8 cellular contexts compared by ENCODE assay signal in the genomic region with DNA sequence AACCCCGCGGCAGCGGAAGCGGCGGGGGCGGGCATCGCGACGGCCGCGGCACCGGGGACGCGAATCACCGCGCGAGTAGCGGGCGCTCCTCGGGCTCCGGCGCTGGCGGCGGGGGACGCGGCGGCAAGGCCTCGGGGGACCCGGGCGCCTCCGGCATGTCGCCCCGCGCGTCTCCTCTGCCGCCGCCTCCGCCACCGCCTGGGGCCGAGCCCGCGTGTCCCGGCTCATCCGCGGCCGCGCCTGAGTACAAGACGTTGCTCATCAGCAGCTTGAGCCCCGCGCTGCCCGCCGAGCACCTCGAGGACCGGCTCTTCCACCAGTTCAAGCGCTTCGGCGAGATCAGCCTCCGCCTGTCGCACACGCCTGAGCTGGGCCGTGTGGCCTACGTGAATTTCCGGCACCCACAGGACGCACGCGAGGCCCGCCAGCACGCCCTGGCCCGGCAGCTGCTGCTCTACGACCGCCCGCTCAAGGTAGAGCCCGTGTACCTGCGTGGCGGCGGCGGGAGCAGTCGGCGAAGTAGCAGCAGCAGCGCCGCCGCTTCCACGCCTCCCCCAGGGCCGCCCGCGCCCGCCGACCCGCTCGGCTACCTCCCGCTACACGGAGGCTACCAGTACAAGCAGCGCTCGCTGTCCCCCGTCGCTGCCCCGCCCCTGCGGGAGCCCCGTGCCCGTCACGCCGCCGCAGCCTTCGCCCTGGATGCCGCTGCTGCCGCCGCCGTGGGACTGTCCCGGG. TPM values are rescaled to one million over a fixed set of nuclear protein-coding genes. Genes with fewer than 3 reads are reported as not detected.
DNase-seq lines count a peak whose midpoint lies in the region; ATAC-seq, FAIRE-seq and TF ChIP-seq lines count a peak whose summit lies in the region.

No MANE protein-coding gene starts in this region.

- ATAC-seq in GM21717 (IDR thresholded peaks at IDR 0.05; ENCODE audit: unreplicated experiment) (peak; percentile 8), omental fat pad (ENCODE audit: low FRiP score) (peak; percentile 6)

- FAIRE-seq in frontal cortex (lab: Jason Lieb, UNC) = no peak

- peak; percentile 73 for DNase-seq in D341Med (ENCODE audit: low spot score)
- DNase-seq in M059J (ENCODE audit: low read depth) = peak; percentile 22
- peak; percentile 86 for DNase-seq in activated effector memory CD4-positive, alpha-beta T cell treated with anti-CD3 and anti-CD28 coated beads, Interleukin-2, amount 50 U/mL, for 16 hours
- DNase-seq in frontal cortex (ENCODE audit: low spot score in 2 of 2) = peak; percentile 28 to 57
- no peak for DNase-seq in omental fat pad (ENCODE audit: low spot score)
- no peak for DNase-seq in HuH-7.5 (ENCODE audit: low spot score)
- DNase-seq in inferior parietal cortex (ENCODE audit: extremely low spot score) = no peak

- TF ChIP-seq CTCF in omental fat pad (IDR thresholded peaks at IDR 0.05) = no peak

RNA-seq across cellular contexts. Expression of a gene that starts 0.6 kb away (rescaled TPM):
- 7.7 and 13.3 TPM in 2 replicates for total RNA-seq in M059J (2014; rRNA removed; shearing (Covaris generic))
- 31.0 TPM for total RNA-seq in frontal cortex
- total RNA-seq in omental fat pad = 10 to 100 TPM; 25.1 to 39.0 (median 27.8) TPM

RNA-seq across cellular contexts. Expression of a gene that starts 6.6 kb away (rescaled TPM):
- total RNA-seq in M059J (2014; rRNA removed; shearing (Covaris generic)) = 190 and 279 TPM in 2 replicates
- total RNA-seq in frontal cortex = 33.8 TPM
- total RNA-seq in omental fat pad = 10 to 100 TPM; 27.0 to 54.7 (median 39.4) TPM

Comparison
In these comparisons a context has a peak if more than half of its experiments do, and no peak if none do; other contexts are left out.
1. DNase-seq: peak in D341Med (single experiment), M059J (single experiment), activated effector memory CD4-positive, alpha-beta T cell treated with anti-CD3 and anti-CD28 coated beads, Interleukin-2, amount 50 U/mL, for 16 hours (single experiment) and frontal cortex (2 of 2); none in omental fat pad (single experiment), HuH-7.5 (single experiment) and inferior parietal cortex (single experiment).